In the genomic region with DNA sequence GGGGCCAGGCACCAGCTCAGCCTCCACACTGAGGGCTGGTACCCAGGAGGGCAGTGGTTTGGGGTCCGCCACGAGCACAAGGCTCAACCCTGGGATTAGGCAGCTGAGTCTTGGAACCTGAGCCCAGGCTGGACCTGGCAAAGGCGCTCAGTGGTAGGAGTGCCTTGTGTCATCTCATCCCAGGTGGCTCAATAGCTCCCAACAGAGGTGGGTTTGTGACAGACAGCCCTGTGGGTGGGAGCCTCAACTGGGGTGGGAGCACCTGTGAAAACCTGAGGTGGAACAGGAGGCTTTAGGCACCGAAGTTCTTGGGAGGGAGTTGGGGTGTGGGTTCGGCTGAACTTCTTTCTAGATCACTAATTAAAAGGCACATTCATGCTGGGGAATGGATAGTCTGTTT, we compare ENCODE assay signal across 22 cellular contexts. TPM values are rescaled to one million over a fixed set of nuclear protein-coding genes. Genes with fewer than 3 reads are reported as not detected.
DNase-seq lines count a peak whose midpoint lies in the region; ATAC-seq and TF ChIP-seq lines count a peak whose summit lies in the region.
"Had no signal": no experiment of that assay in that cellular context is flagged by ENCODE, and none has a peak within 500 bp of the region (broad histone marks: within the 10 kb centered on the region; RNA-seq: fewer than 3 reads in every experiment).

No MANE protein-coding gene starts in this region.

- POLR2A ChIA-PET in RWPE1 (lab: Yijun Ruan, JAX; ENCODE audit: low non-redundant PET) = no interaction called here

- H3K27ac Mint-ChIP-seq in activated naive CD4-positive, alpha-beta T cell treated with anti-CD3 and anti-CD28 coated beads, Interleukin-2, amount 10 ng/mL, durations not matched to agents 7 days and 5 days = peak overlapping the region; percentile 17
- peak overlapping the region; percentile 55 for H3K27ac Mint-ChIP-seq in endodermal cell
- peak overlapping the region; percentile 65 for H3K27ac Mint-ChIP-seq in stimulated activated effector memory CD8-positive, alpha-beta T cell treated with anti-CD3 and anti-CD28 coated beads, Interleukin-12 subunit alpha, Interleukin-12 subunit beta, amount 100 ng/mL, for 72 hours

- no peak for ATAC-seq in stimulated activated effector memory CD8-positive, alpha-beta T cell treated with anti-CD3 and anti-CD28 coated beads, Interleukin-12 subunit alpha, Interleukin-12 subunit beta, amount 100 ng/mL, for 72 hours
- ATAC-seq in GM21447 (IDR thresholded peaks at IDR 0.05; ENCODE audit: unreplicated experiment) = no peak
- no peak for ATAC-seq in GM19324 (IDR thresholded peaks at IDR 0.05; ENCODE audit: low FRiP score, unreplicated experiment)
- ATAC-seq: activated T-cell treated with anti-CD3 and anti-CD28 coated beads, Interleukin-2, amount 50 U/mL, for 4 hours; foreskin keratinocyte had no signal

- peaks cover 11% of the 10 kb centered on the region for H3K4me1 Mint-ChIP-seq in activated naive CD4-positive, alpha-beta T cell treated with anti-CD3 and anti-CD28 coated beads, Interleukin-2, amount 10 ng/mL, durations not matched to agents 7 days and 5 days
- H3K4me1 Mint-ChIP-seq in endodermal cell = peaks cover 28% of the 10 kb centered on the region
- H3K4me1 Mint-ChIP-seq in stimulated activated effector memory CD8-positive, alpha-beta T cell treated with anti-CD3 and anti-CD28 coated beads, Interleukin-12 subunit alpha, Interleukin-12 subunit beta, amount 100 ng/mL, for 72 hours = peaks cover 33% of the 10 kb centered on the region

- CTCF ChIA-PET in activated naive CD4-positive, alpha-beta T cell treated with anti-CD3 and anti-CD28 coated beads, Interleukin-2, amount 10 ng/mL, durations not matched to agents 7 days and 5 days (lab: Charles Lee) = no interaction called here
- CTCF ChIA-PET in RWPE1 (lab: Yijun Ruan, JAX) = no interaction called here

- peaks cover 29% of the 10 kb centered on the region for H3K36me3 Mint-ChIP-seq in activated naive CD4-positive, alpha-beta T cell treated with anti-CD3 and anti-CD28 coated beads, Interleukin-2, amount 10 ng/mL, durations not matched to agents 7 days and 5 days
- peaks cover 29% of the 10 kb centered on the region for H3K36me3 Mint-ChIP-seq in endodermal cell (ENCODE audit: low read depth)
- H3K36me3 Mint-ChIP-seq in stimulated activated effector memory CD8-positive, alpha-beta T cell treated with anti-CD3 and anti-CD28 coated beads, Interleukin-12 subunit alpha, Interleukin-12 subunit beta, amount 100 ng/mL, for 72 hours = peaks cover 75% of the 10 kb centered on the region

- 90% methylated on average over 2 to 5 of the region's 5 CpGs for WGBS in endodermal cell (ENCODE audit: insufficient coverage in 1 of 2, insufficient read length in 1 of 2), 2 experiments

- H3K27me3 Mint-ChIP-seq in activated naive CD4-positive, alpha-beta T cell treated with anti-CD3 and anti-CD28 coated beads, Interleukin-2, amount 10 ng/mL, durations not matched to agents 7 days and 5 days = peaks cover 4% of the 10 kb centered on the region
- no peaks in the 10 kb centered on the region for H3K27me3 Mint-ChIP-seq in endodermal cell (ENCODE audit: insufficient read depth)

- DNase-seq in activated naive CD4-positive, alpha-beta T cell treated with anti-CD3 and anti-CD28 coated beads, Interleukin-2, amount 10 ng/mL, durations not matched to agents 7 days and 5 days = no peak
- DNase-seq in activated naive CD4-positive, alpha-beta T cell (lab: John Stamatoyannopoulos, UW) = no peak
- DNase-seq in RWPE1 (ENCODE audit: low spot score) = no peak
- peak; percentile 79 for DNase-seq in endodermal cell
- no peak for DNase-seq in stimulated activated effector memory CD8-positive, alpha-beta T cell treated with anti-CD3 and anti-CD28 coated beads, Interleukin-12 subunit alpha, Interleukin-12 subunit beta, amount 100 ng/mL, for 72 hours (ENCODE audit: low spot score in 2 of 2)
- DNase-seq in NCI-H2171 treated with DMSO at 0.1 percent for 48 hours (lab: John Stamatoyannopoulos, UW) = no peak
- DNase-seq: ACHN; activated CD4-positive, alpha-beta T cell treated with anti-CD3 and anti-CD28 coated beads, Interleukin-2, amount 50 U/mL, for 1 hour; activated T-cell treated with anti-CD3 and anti-CD28 coated beads, Interleukin-2, amount 50 U/mL, for 4 hours; DMS79; foreskin keratinocyte; hippocampal formation; kidney glomerular epithelial cell; mesendoderm; NCI-H1092 treated with DMSO at 0.1 percent for 48 hours; NCI-H2081 treated with DMSO at 0.1 percent for 48 hours; NCI-H510A treated with DMSO at 0.1 percent for 48 hours; stimulated activated CD8-positive, alpha-beta memory T cell treated with anti-CD3 and anti-CD28 coated beads, Interleukin-4, amount 100 ng/mL, for 48 hours had no signal

- no peak overlapping the region for H3K4me3 Mint-ChIP-seq in activated naive CD4-positive, alpha-beta T cell treated with anti-CD3 and anti-CD28 coated beads, Interleukin-2, amount 10 ng/mL, durations not matched to agents 7 days and 5 days
- no peak overlapping the region for H3K4me3 Mint-ChIP-seq in endodermal cell
- no peak overlapping the region for H3K4me3 Mint-ChIP-seq in stimulated activated effector memory CD8-positive, alpha-beta T cell treated with anti-CD3 and anti-CD28 coated beads, Interleukin-12 subunit alpha, Interleukin-12 subunit beta, amount 100 ng/mL, for 72 hours
- H3K4me3 Mint-ChIP-seq: activated T-cell treated with anti-CD3 and anti-CD28 coated beads, Interleukin-2, amount 50 U/mL, for 4 hours had no signal

- H3K4me3 ChIP-seq in endodermal cell (ENCODE audit: low read length) = no peak overlapping the region
- H3K4me3 ChIP-seq: suprapubic skin had no signal

- H3K9me3 ChIP-seq in endodermal cell (ENCODE audit: control insufficient read depth, low read length) = no peaks in the 10 kb centered on the region
- H3K9me3 ChIP-seq: suprapubic skin had no signal

- H3K36me3 ChIP-seq in endodermal cell (ENCODE audit: control insufficient read depth, insufficient read depth, low read length) = peaks cover 34% of the 10 kb centered on the region

- H3K27ac ChIP-seq in RWPE1 = peak overlapping the region; percentile 37
- H3K27ac ChIP-seq in endodermal cell (ENCODE audit: low read depth, low read length) = no peak overlapping the region
- H3K27ac ChIP-seq: foreskin keratinocyte, KMS-11, suprapubic skin had no signal

- H3K9me3 Mint-ChIP-seq in activated naive CD4-positive, alpha-beta T cell treated with anti-CD3 and anti-CD28 coated beads, Interleukin-2, amount 10 ng/mL, durations not matched to agents 7 days and 5 days = no peaks in the 10 kb centered on the region
- H3K9me3 Mint-ChIP-seq in endodermal cell = no peaks in the 10 kb centered on the region
- H3K9me3 Mint-ChIP-seq in stimulated activated effector memory CD8-positive, alpha-beta T cell treated with anti-CD3 and anti-CD28 coated beads, Interleukin-12 subunit alpha, Interleukin-12 subunit beta, amount 100 ng/mL, for 72 hours = no peaks in the 10 kb centered on the region
- H3K9me3 Mint-ChIP-seq: activated T-cell treated with anti-CD3 and anti-CD28 coated beads, Interleukin-2, amount 50 U/mL, for 4 hours had no signal

- no peaks in the 10 kb centered on the region for H3K27me3 ChIP-seq in endodermal cell (ENCODE audit: control insufficient read depth, insufficient read depth, low read length, poor library complexity, severe bottlenecking)
- H3K27me3 ChIP-seq: foreskin keratinocyte, suprapubic skin had no signal

- TF ChIP-seq CTCF in RWPE1 (conservative IDR thresholded peaks at IDR 0.05; ENCODE audit: low read depth) (no peak), endodermal cell (conservative IDR thresholded peaks at IDR 0.05) (peak; percentile 27)

- peaks cover 4% of the 10 kb centered on the region for H3K4me1 ChIP-seq in endodermal cell (ENCODE audit: control insufficient read depth, insufficient read depth, low read length)

- no peak overlapping the region for H3K9ac ChIP-seq in endodermal cell (ENCODE audit: extremely low read depth, low read length, poor library complexity, severe bottlenecking)
- H3K9ac ChIP-seq: KMS-11 had no signal

RNA-seq across cellular contexts. Expression of gene SMU1, which starts 35.1 kb away (rescaled TPM):
- total RNA-seq in endodermal cell = 10 to 100 TPM; 25.0 to 28.7 TPM
- polyA plus RNA-seq in endodermal cell (2013, experiment 1 of 2) = 19.6 TPM
- 18.3 TPM for polyA plus RNA-seq in endodermal cell (2013, experiment 2 of 2)

RNA-seq across cellular contexts. Expression of gene B4GALT1, which starts 55.5 kb away (rescaled TPM):
- total RNA-seq in endodermal cell = 10 to 100 TPM; 62.9 to 92.6 TPM
- polyA plus RNA-seq in endodermal cell (2013, experiment 1 of 2) = 29.4 TPM
- polyA plus RNA-seq in endodermal cell (2013, experiment 2 of 2) = 31.1 TPM
